In the genomic region with DNA sequence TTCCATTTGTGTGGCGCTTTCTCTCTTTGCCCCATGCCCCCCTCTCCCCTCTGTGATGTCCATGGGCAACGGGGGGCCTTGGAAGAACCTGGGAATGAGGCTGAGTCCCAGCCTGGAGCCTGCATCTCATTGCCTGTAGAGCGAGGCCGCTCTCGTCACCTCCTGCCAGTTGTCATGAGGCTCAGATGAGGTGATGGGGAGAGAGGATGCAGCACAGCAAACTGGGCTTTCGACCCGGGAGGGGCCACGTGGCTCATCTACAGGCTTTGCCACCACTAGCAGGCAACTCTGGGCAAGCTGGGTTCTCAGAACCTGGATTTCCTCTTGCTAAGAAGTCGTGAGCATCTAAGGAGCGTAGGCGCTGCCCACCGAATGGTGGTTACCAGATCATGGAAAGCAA, we compare ENCODE assay signal across 2 cellular contexts.
TF ChIP-seq lines count a peak whose summit lies in the region.

No MANE protein-coding gene starts in this region.

TF ChIP-seq in IMR-90, 13 proteins besides CTCF, POLR2A, EP300 and RAD21:
- TF ChIP-seq USF2 (IDR thresholded peaks at IDR 0.05; ENCODE audit: low read depth, low read length) (no peak), MAFK (IDR thresholded peaks at IDR 0.05; ENCODE audit: low read depth, low read length) (no peak), NFE2L2 (IDR thresholded peaks at IDR 0.05; ENCODE audit: low read depth, low read length) (no peak), RCOR1 (IDR thresholded peaks at IDR 0.05; ENCODE audit: insufficient replicate concordance, low read length) (no peak), ELK1 (IDR thresholded peaks at IDR 0.05; ENCODE audit: borderline replicate concordance, low read depth, low read length) (no peak), RFX5 (IDR thresholded peaks at IDR 0.05; ENCODE audit: low read depth, low read length) (no peak), BHLHE40 (IDR thresholded peaks at IDR 0.05; ENCODE audit: low read depth, low read length) (no peak), CHD1 (IDR thresholded peaks at IDR 0.05; ENCODE audit: low read depth, low read length) (no peak), FOS (IDR thresholded peaks at IDR 0.05; ENCODE audit: low read depth, low read length) (no peak), MXI1 (IDR thresholded peaks at IDR 0.05; ENCODE audit: borderline replicate concordance, low read depth, low read length) (no peak), CEBPB (IDR thresholded peaks at IDR 0.05; ENCODE audit: low read depth, low read length) (no peak), MAZ (IDR thresholded peaks at IDR 0.05; ENCODE audit: borderline replicate concordance, low read depth, low read length) (no peak), SMC3 (IDR thresholded peaks at IDR 0.05; ENCODE audit: low read depth, low read length) (no peak)

TF ChIP-seq in H1, 55 proteins besides CTCF, POLR2A, EP300 and RAD21:
- TF ChIP-seq RBBP5 (IDR thresholded peaks at IDR 0.05; ENCODE audit: borderline replicate concordance, low read depth, low read length) = no peak
- TF ChIP-seq GABPA (IDR thresholded peaks at IDR 0.05; ENCODE audit: borderline replicate concordance, insufficient read depth, low read length) = no peak
- no peak for TF ChIP-seq RFX5 (IDR thresholded peaks at IDR 0.05; ENCODE audit: borderline replicate concordance, low read depth, low read length)
- TF ChIP-seq SIRT6 (IDR thresholded peaks at IDR 0.05; ENCODE audit: low read length) = no peak
- TF ChIP-seq TAF1 (IDR thresholded peaks at IDR 0.05; ENCODE audit: low read depth, low read length) = no peak
- TF ChIP-seq USF2 (IDR thresholded peaks at IDR 0.05; ENCODE audit: low read length) = no peak
- no peak for TF ChIP-seq TBP (IDR thresholded peaks at IDR 0.05; ENCODE audit: low read depth, low read length)
- no peak for TF ChIP-seq SIX5 (IDR thresholded peaks at IDR 0.05; ENCODE audit: low read depth, low read length)
- no peak for TF ChIP-seq JUND (IDR thresholded peaks at IDR 0.05; ENCODE audit: low read length)
- TF ChIP-seq YY1 (IDR thresholded peaks at IDR 0.05; ENCODE audit: low read depth, low read length) = no peak
- no peak for TF ChIP-seq SP4 (IDR thresholded peaks at IDR 0.05; ENCODE audit: low read length)
- TF ChIP-seq TCF12 (IDR thresholded peaks at IDR 0.05; ENCODE audit: low read depth, low read length) = no peak
- no peak for TF ChIP-seq POLR2AphosphoS5 (IDR thresholded peaks at IDR 0.05; ENCODE audit: low read depth, low read length)
